28 cellular contexts compared by ENCODE assay signal in genomic region chrX:19326567-19326966, GRCh38.
"Had no signal": no experiment of that assay in that cellular context is flagged by ENCODE, and none has a peak within 500 bp of the region (broad histone marks: within the 10 kb centered on the region; RNA-seq: fewer than 3 reads in every experiment).

No MANE protein-coding gene starts in this region.

- H3K4me2 ChIP-seq: neural progenitor cell, smooth muscle cell had no signal

- H3K4me3 ChIP-seq: neural progenitor cell, ovary, psoas muscle, skin epidermis, smooth muscle cell, spleen, suprapubic skin, testis, tibial artery, transverse colon, upper lobe of right lung, uterus had no signal

- H3K79me2 ChIP-seq: parathyroid adenoma had no signal

- H3K36me3 ChIP-seq: neural progenitor cell, ovary, spleen, suprapubic skin, tibial artery, transverse colon, upper lobe of right lung, uterus had no signal

- H3K9ac ChIP-seq: neural progenitor cell, parathyroid adenoma had no signal

- H3K27ac ChIP-seq: neural progenitor cell, ovary, parathyroid adenoma, psoas muscle, skin epidermis, spleen, suprapubic skin, testis, tibial artery, transverse colon, upper lobe of right lung, uterus had no signal

- DNase-seq: natural killer cell; occipital lobe; ovary; posterior cingulate gyrus; psoas muscle; right cardiac atrium; spleen; stimulated activated CD4-positive, alpha-beta T cell treated with anti-CD3 and anti-CD28 coated beads, Interleukin-12 subunit alpha, Interleukin-12 subunit beta, amount 100 ng/mL, for 4 hours; stimulated activated CD4-positive, alpha-beta T cell treated with anti-CD3 and anti-CD28 coated beads, Interleukin-1b, Interleukin-23, amount 100 ng/mL, for 48 hours; stimulated activated CD4-positive, alpha-beta T cell treated with anti-CD3 and anti-CD28 coated beads, Interleukin-4, amount 100 ng/mL, for 1 hour; stimulated activated CD4-positive, alpha-beta T cell treated with anti-CD3 and anti-CD28 coated beads, Interleukin-4, amount 100 ng/mL, for 4 hours; stimulated activated CD8-positive, alpha-beta memory T cell treated with anti-CD3 and anti-CD28 coated beads, Interleukin-4, amount 100 ng/mL, for 48 hours; stimulated activated naive CD4-positive, alpha-beta T cell; stimulated activated naive CD8-positive, alpha-beta T cell treated with anti-CD3 and anti-CD28 coated beads, Interleukin-15, amount 100 ng/mL, for 72 hours; stimulated activated naive CD8-positive, alpha-beta T cell treated with anti-CD3 and anti-CD28 coated beads, Interleukin-15, Interleukin-2, amounts not matched to agents 100 U/mL and 50 U/mL, for 24 hours; substantia nigra; testis; tibial artery; transverse colon; upper lobe of right lung; uterus had no signal

- ATAC-seq: natural killer cell; psoas muscle; right cardiac atrium; sciatic nerve; stimulated activated memory B cell treated with anti-CD40 and anti-IgM and Interleukin-4, amounts not matched to agents 10 μg/mL and 1 μg/mL and 100 μg/mL, for 72 hours; stimulated activated naive CD8-positive, alpha-beta T cell treated with anti-CD3 and anti-CD28 coated beads, Interleukin-15, amount 100 ng/mL, for 72 hours; stimulated activated naive CD8-positive, alpha-beta T cell treated with anti-CD3 and anti-CD28 coated beads, Interleukin-15, Interleukin-2, amounts not matched to agents 100 U/mL and 50 U/mL, for 24 hours; upper lobe of right lung had no signal

- H3K27me3 ChIP-seq: neural progenitor cell, ovary, suprapubic skin, testis, tibial artery, transverse colon, upper lobe of right lung, uterus had no signal

- H3K9me3 ChIP-seq: ovary, psoas muscle, suprapubic skin, testis, transverse colon, upper lobe of right lung, uterus had no signal

- H3K4me1 ChIP-seq: neural progenitor cell, parathyroid adenoma, psoas muscle, spleen, suprapubic skin, testis, tibial artery, transverse colon, upper lobe of right lung, uterus had no signal

- H2AFZ ChIP-seq: neural progenitor cell, parathyroid adenoma had no signal
